In genomic region chr13:98567140-98567539, GRCh38 we compare ENCODE assay signal across 15 cellular contexts. TPM values are rescaled to one million over a fixed set of nuclear protein-coding genes. Genes with fewer than 3 reads are reported as not detected.
A peak's percentile ranks its signal among the peaks of the same experiment; 100 is the strongest.
DNase-seq lines count a peak whose midpoint lies in the region; FAIRE-seq and TF ChIP-seq lines count a peak whose summit lies in the region.
"Had no signal": no experiment of that assay in that cellular context is flagged by ENCODE, and none has a peak within 500 bp of the region (broad histone marks: within the 10 kb centered on the region; RNA-seq: fewer than 3 reads in every experiment).

No MANE protein-coding gene starts in this region.

- WGBS in H1 (ENCODE audit: extremely low coverage in 1 of 2, insufficient coverage in 1 of 2, insufficient read length in 1 of 2, insufficient replicate concordance in 2 of 2, low coverage in 1 of 2, low lambda C conversion rate in 2 of 2, missing lambda C conversion rate in 1 of 2), 2 experiments: 94% methylated on average over 13 of the region's 13 CpGs; no CpG with 5 or more reads in 1 of the 2 experiments

- no peak overlapping the region for H3K9ac ChIP-seq in H1 (replicated peaks in 1 of 4; ENCODE audit: extremely low read depth in 1 of 4, low read depth in 3 of 4, low read length in 3 of 4)

- H3K27ac Mint-ChIP-seq in activated CD4-positive, alpha-beta T cell treated with anti-CD3 and anti-CD28 coated beads, Interleukin-2, amount 10 ng/mL, durations not matched to agents 7 days and 5 days: peak overlapping the region; percentile 93
- peak overlapping the region; percentile 43 for H3K27ac Mint-ChIP-seq in progenitor cell of endocrine pancreas

- no peak overlapping the region for H4K91ac ChIP-seq in H1 (replicated peaks; ENCODE audit: insufficient read length, low read length)

- no peak for FAIRE-seq in H1 (lab: Jason Lieb, UNC)
- FAIRE-seq: A549 had no signal

- peaks cover 31% of the 10 kb centered on the region for H3K79me1 ChIP-seq in H1 (ENCODE audit: low read depth, low read length)

- H2AK5ac ChIP-seq in H1 (ENCODE audit: low read depth, low read length): no peak overlapping the region

- peaks cover 92% of the 10 kb centered on the region for H3K4me1 Mint-ChIP-seq in activated CD4-positive, alpha-beta T cell treated with anti-CD3 and anti-CD28 coated beads, Interleukin-2, amount 10 ng/mL, durations not matched to agents 7 days and 5 days
- peaks cover 32% of the 10 kb centered on the region for H3K4me1 Mint-ChIP-seq in progenitor cell of endocrine pancreas (ENCODE audit: low read depth)

- no peaks in the 10 kb centered on the region for H3K27me3 ChIP-seq in H1 (replicated peaks in 1 of 4; ENCODE audit: control insufficient read depth in 3 of 4, extremely low read depth in 1 of 4, insufficient read depth in 3 of 4, low read length in 3 of 4)
- no peaks in the 10 kb centered on the region for H3K27me3 ChIP-seq in Peyer's patch
- H3K27me3 ChIP-seq: left lung had no signal

- intact Hi-C loops in OCI-LY7 (cut with micrococcal nuclease; ENCODE audit: unreplicated experiment): no loop called here

- H3K36me3 Mint-ChIP-seq in activated CD4-positive, alpha-beta T cell treated with anti-CD3 and anti-CD28 coated beads, Interleukin-2, amount 10 ng/mL, durations not matched to agents 7 days and 5 days (ENCODE audit: low read depth): peaks cover 50% of the 10 kb centered on the region
- peaks cover 9% of the 10 kb centered on the region for H3K36me3 Mint-ChIP-seq in progenitor cell of endocrine pancreas (ENCODE audit: insufficient read depth)

- no peaks in the 10 kb centered on the region for H3K23me2 ChIP-seq in H1 (ENCODE audit: low read depth, low read length)

- CTCF ChIA-PET in activated CD4-positive, alpha-beta T cell treated with anti-CD3 and anti-CD28 coated beads, Interleukin-2, amount 10 ng/mL, durations not matched to agents 7 days and 5 days (lab: Charles Lee): interaction anchor here (0.8 kb wide), 1 partner anchor 9 kb away, joined by 4 read pairs; no protein-coding TSS in a partner anchor
- CTCF ChIA-PET in OCI-LY7 (lab: Charles Lee; ENCODE audit: unreplicated experiment): no interaction called here
- CTCF ChIA-PET in H1 (lab: Charles Lee; ENCODE audit: partially characterized antibody): interaction anchor here (1.0 to 1.5 kb wide), 5 partner anchors 9 to 81 kb away, joined by 3 to 6 read pairs (median 3); no protein-coding TSS in a partner anchor

- H3K9me3 ChIP-seq in OCI-LY7 (ENCODE audit: low read length) (peaks cover 10% of the 10 kb centered on the region; the same call in 1 of the 2 replicates), H1 (ENCODE audit: insufficient read depth in 2 of 2, low read depth in 1 of 2, low read length in 1 of 2) (no peaks in the 10 kb centered on the region), Peyer's patch (no peaks in the 10 kb centered on the region)
- H3K9me3 ChIP-seq: left lung, thoracic aorta had no signal

- H4K8ac ChIP-seq in H1 (ENCODE audit: extremely low read depth, insufficient read depth, low read length): no peak overlapping the region

- H2BK20ac ChIP-seq in H1 (ENCODE audit: low read length): 0 out of 2 replicates have a peak overlapping the region, but pooled peaks have one; percentile 15

- H3K27ac ChIP-seq in OCI-LY7 (ENCODE audit: low read depth, low read length, poor library complexity, severe bottlenecking): peak overlapping the region; percentile 76
- no peak overlapping the region for H3K27ac ChIP-seq in H1 (ENCODE audit: low read depth, low read length)
- peak overlapping the region in 1 of 4 donors; percentile 77 for H3K27ac ChIP-seq in Peyer's patch
- H3K27ac ChIP-seq: A549 had no signal

- H4K20me1 ChIP-seq in OCI-LY7 (ENCODE audit: insufficient read depth, low read length): peaks cover 19% of the 10 kb centered on the region
- peaks cover 31 to 41% of the 10 kb centered on the region in 2 experiments for H4K20me1 ChIP-seq in H1 (replicated peaks in 1 of 2; ENCODE audit: control insufficient read depth in 1 of 2, insufficient read depth in 2 of 2, low read length in 2 of 2)

- H3K18ac ChIP-seq in H1 (ENCODE audit: extremely low read depth, low read length): no peak overlapping the region; the same call in 1 of the 2 replicates

- H4K5ac ChIP-seq in H1 (ENCODE audit: insufficient read length, low read depth, low read length): no peak overlapping the region

- TF ChIP-seq POLR2A in H1 (IDR thresholded peaks at IDR 0.05; ENCODE audit: control extremely low read depth in 1 of 2, low read depth in 2 of 2, low read length in 2 of 2) (no peak), Peyer's patch (IDR thresholded peaks at IDR 0.05) (no peak)

- no peak for TF ChIP-seq CTCF in OCI-LY7 (conservative IDR thresholded peaks at IDR 0.05; ENCODE audit: low read length)
- TF ChIP-seq CTCF in H1 (IDR thresholded peaks at IDR 0.05; ENCODE audit: control extremely low read depth in 1 of 3, insufficient read depth in 1 of 3, low read depth in 1 of 3, low read length in 3 of 3): no peak
- TF ChIP-seq CTCF in progenitor cell of endocrine pancreas (IDR thresholded peaks at IDR 0.05; ENCODE audit: unreplicated experiment): no peak
- no peak for TF ChIP-seq CTCF in Peyer's patch (IDR thresholded peaks at IDR 0.05)

- H3K9me2 ChIP-seq in OCI-LY7 (ENCODE audit: insufficient read depth, low read length): no peaks in the 10 kb centered on the region

- H3K4me3 ChIP-seq in OCI-LY7 (ENCODE audit: low read depth, low read length, poor library complexity, severe bottlenecking) (peak overlapping the region; percentile 55), H1 (ENCODE audit: extremely low read depth in 1 of 4, insufficient read depth in 2 of 4, low read depth in 3 of 4, low read length in 4 of 4) (no peak overlapping the region), Peyer's patch (no peak overlapping the region)
- H3K4me3 ChIP-seq: A549, left lung, skin epidermis, thoracic aorta had no signal

- H3K4me2 ChIP-seq in OCI-LY7 (ENCODE audit: low read length) (peak overlapping the region; percentile 83), H1 (ENCODE audit: insufficient read depth in 1 of 2, low read depth in 2 of 2, low read length in 2 of 2) (no peak overlapping the region; a peak in 1 of 4 replicates)
- H3K4me2 ChIP-seq: A549 had no signal

- H3K23ac ChIP-seq in H1 (ENCODE audit: insufficient read length): no peak overlapping the region

- BruUV-seq in OCI-LY7 (replicated peaks; lab: Mats Ljungman, UMichigan): no TSS peak

- H3K4ac ChIP-seq in H1 (replicated peaks; ENCODE audit: insufficient read length, low read depth, low read length): no peak overlapping the region

- DNase-seq in activated CD4-positive, alpha-beta T cell treated with anti-CD3 and anti-CD28 coated beads, Interleukin-2, amount 10 ng/mL, durations not matched to agents 7 days and 5 days: no peak
- DNase-seq in activated CD4-positive, alpha-beta T cell treated with anti-CD3 and anti-CD28 coated beads, Interleukin-2, amount 50 U/mL, for 48 hours: no peak
- DNase-seq in OCI-LY7 (ENCODE audit: low spot score) (no peak), H1 (ENCODE audit: low read depth in 1 of 2, low spot score in 2 of 2) (no peak), progenitor cell of endocrine pancreas (ENCODE audit: low spot score, unreplicated experiment) (no peak), NCI-H2107 treated with DMSO at 0.1 percent for 48 hours (lab: John Stamatoyannopoulos, UW; ENCODE audit: unreplicated experiment) (no peak), Peyer's patch (no peak), COLO668 (lab: John Stamatoyannopoulos, UW; ENCODE audit: unreplicated experiment) (no peak)
- DNase-seq: activated CD4-positive, CD25-positive, alpha-beta regulatory T cell treated with anti-CD3 and anti-CD28 coated beads, Interleukin-2, amount 50 U/mL, for 72 hours; left lung; nucleus accumbens; OCI-M1 had no signal

- no peak overlapping the region for H2BK120ac ChIP-seq in H1 (replicated peaks; ENCODE audit: low read depth, low read length)

- H3K4me1 ChIP-seq in OCI-LY7 (ENCODE audit: insufficient read depth, low read length, poor library complexity, severe bottlenecking): peaks cover 90% of the 10 kb centered on the region
- H3K4me1 ChIP-seq in H1 (replicated peaks in 1 of 4; ENCODE audit: control insufficient read depth in 3 of 4, insufficient read depth in 4 of 4, low read length in 3 of 4): peaks cover 9 to 41% (median 27%) of the 10 kb centered on the region in 4 experiments
- peaks cover 8 to 92% (median 49%) of the 10 kb centered on the region in 4 donors for H3K4me1 ChIP-seq in Peyer's patch

- H3K4me3 Mint-ChIP-seq in activated CD4-positive, alpha-beta T cell treated with anti-CD3 and anti-CD28 coated beads, Interleukin-2, amount 10 ng/mL, durations not matched to agents 7 days and 5 days: peak overlapping the region; percentile 63
- no peak overlapping the region for H3K4me3 Mint-ChIP-seq in progenitor cell of endocrine pancreas (ENCODE audit: low read depth)

- peaks cover 8% of the 10 kb centered on the region for H3K9me3 Mint-ChIP-seq in activated CD4-positive, alpha-beta T cell treated with anti-CD3 and anti-CD28 coated beads, Interleukin-2, amount 10 ng/mL, durations not matched to agents 7 days and 5 days
- peaks cover 3% of the 10 kb centered on the region for H3K9me3 Mint-ChIP-seq in progenitor cell of endocrine pancreas (ENCODE audit: low read depth)

- H3K27me3 Mint-ChIP-seq in activated CD4-positive, alpha-beta T cell treated with anti-CD3 and anti-CD28 coated beads, Interleukin-2, amount 10 ng/mL, durations not matched to agents 7 days and 5 days: no peaks in the 10 kb centered on the region
- no peaks in the 10 kb centered on the region for H3K27me3 Mint-ChIP-seq in progenitor cell of endocrine pancreas

- no peak overlapping the region for H2AFZ ChIP-seq in OCI-LY7 (ENCODE audit: low read length)
- H2AFZ ChIP-seq in H1 (ENCODE audit: low read length): no peak overlapping the region

- H3K79me2 ChIP-seq in OCI-LY7 (ENCODE audit: insufficient read depth, low read depth, low read length) (peaks cover 98% of the 10 kb centered on the region), H1 (ENCODE audit: control insufficient read depth in 1 of 2, insufficient read depth in 2 of 2, low read length in 2 of 2) (peaks cover 30 to 97% of the 10 kb centered on the region in 2 experiments)

- TF ChIP-seq EP300 in H1 (IDR thresholded peaks at IDR 0.05; ENCODE audit: borderline replicate concordance in 1 of 2, low read depth in 2 of 2, low read length in 2 of 2): no peak

- H2BK12ac ChIP-seq in H1 (ENCODE audit: low read depth, low read length): no peak overlapping the region

- POLR2A ChIA-PET in activated CD4-positive, alpha-beta T cell treated with anti-CD3 and anti-CD28 coated beads, Interleukin-2, amount 10 ng/mL, durations not matched to agents 7 days and 5 days (lab: Charles Lee): interaction anchor here (0.6 kb wide), 1 partner anchor 57 kb away, joined by 3 read pairs; no protein-coding TSS in a partner anchor
- POLR2A ChIA-PET in OCI-LY7 (lab: Charles Lee) (interaction anchor here (0.8 kb wide), 1 partner anchor 79 kb away, joined by 3 read pairs; no protein-coding TSS in a partner anchor), H1 (lab: Charles Lee; ENCODE audit: partially characterized antibody) (interaction anchor here (1.3 kb wide), 1 partner anchor 8 kb away, joined by 3 read pairs; no protein-coding TSS in a partner anchor)

- no peak for TF ChIP-seq RAD21 in H1 (IDR thresholded peaks at IDR 0.05 in 1 of 2, conservative IDR thresholded peaks at IDR 0.05 in 1 of 2; ENCODE audit: low read depth in 2 of 2, low read length in 2 of 2)

- no peak overlapping the region for H3K56ac ChIP-seq in H1 (replicated peaks; ENCODE audit: insufficient read length, low read depth, low read length)

- H3K36me3 ChIP-seq in OCI-LY7 (ENCODE audit: insufficient read depth, low read length): peaks cover 20% of the 10 kb centered on the region
- no peaks in the 10 kb centered on the region for H3K36me3 ChIP-seq in H1 (ENCODE audit: control insufficient read depth in 2 of 4, insufficient read depth in 4 of 4, low read length in 3 of 4)
- H3K36me3 ChIP-seq in Peyer's patch: no peaks in the 10 kb centered on the region
- H3K36me3 ChIP-seq: left lung, thoracic aorta had no signal

- no peak overlapping the region for H2BK15ac ChIP-seq in H1 (ENCODE audit: low read length)

- no peak overlapping the region for H2BK5ac ChIP-seq in H1 (ENCODE audit: low read depth, low read length)

- H3K14ac ChIP-seq in H1 (ENCODE audit: insufficient read length): no peak overlapping the region

RNA-seq across cellular contexts. Expression of gene STK24, which starts 9.8 kb away (rescaled TPM):
- total RNA-seq in activated CD4-positive, alpha-beta T cell treated with anti-CD3 and anti-CD28 coated beads, Interleukin-2, amount 10 ng/mL, durations not matched to agents 7 days and 5 days: 100 to 1,000 TPM; 160 to 170 TPM
- total RNA-seq in OCI-LY7 (2014; rRNA removed; shearing (Covaris generic)): 51.1 and 60.4 TPM in 2 replicates
- total RNA-seq in OCI-LY7 (2022) (88.7 and 92.4 TPM in 2 replicates), progenitor cell of endocrine pancreas (105 and 113 TPM in 2 replicates), Peyer's patch (100 to 1,000 TPM in 3 of 4 donors, 10 to 100 TPM in 1; 84.2 to 137 (median 119) TPM)
- total RNA-seq in H1 (2021; fragmentation: NEBNext Ultra II Directional; extraction: Animal tissue kit (Norgen Biotek cat#: 25700)): 142 and 143 TPM in 2 replicates
- polyA plus RNA-seq in H1 (2011; rRNA removed): 61.1 and 62.8 TPM in 2 replicates
- polyA plus RNA-seq in H1 (2011; cell fraction: cytosol; rRNA removed): 59.9 TPM
- 54.6 TPM for polyA plus RNA-seq in H1 (2011; cell fraction: nucleus; rRNA removed)
- 84.4 to 107 TPM (median 87.3 TPM) in 4 replicates for polyA plus RNA-seq in H1 (2012, experiment 1 of 2)
- 100 TPM for polyA plus RNA-seq in H1 (2012, experiment 2 of 2)
- polyA plus RNA-seq in H1 (2013, experiment 1 of 2): 112 TPM
- polyA plus RNA-seq in H1 (2013, experiment 2 of 2): 113 TPM
- polyA minus RNA-seq in H1 (2011; rRNA and poly(A)+ RNA removed): 32.0 and 40.7 TPM in 2 replicates
- 35.3 TPM for polyA minus RNA-seq in H1 (2011; cell fraction: cytosol; rRNA and poly(A)+ RNA removed)
- 34.1 TPM for polyA minus RNA-seq in H1 (2011; cell fraction: nucleus; rRNA and poly(A)+ RNA removed)
